ENCODE assay signal across 1 cellular context in the genomic region with DNA sequence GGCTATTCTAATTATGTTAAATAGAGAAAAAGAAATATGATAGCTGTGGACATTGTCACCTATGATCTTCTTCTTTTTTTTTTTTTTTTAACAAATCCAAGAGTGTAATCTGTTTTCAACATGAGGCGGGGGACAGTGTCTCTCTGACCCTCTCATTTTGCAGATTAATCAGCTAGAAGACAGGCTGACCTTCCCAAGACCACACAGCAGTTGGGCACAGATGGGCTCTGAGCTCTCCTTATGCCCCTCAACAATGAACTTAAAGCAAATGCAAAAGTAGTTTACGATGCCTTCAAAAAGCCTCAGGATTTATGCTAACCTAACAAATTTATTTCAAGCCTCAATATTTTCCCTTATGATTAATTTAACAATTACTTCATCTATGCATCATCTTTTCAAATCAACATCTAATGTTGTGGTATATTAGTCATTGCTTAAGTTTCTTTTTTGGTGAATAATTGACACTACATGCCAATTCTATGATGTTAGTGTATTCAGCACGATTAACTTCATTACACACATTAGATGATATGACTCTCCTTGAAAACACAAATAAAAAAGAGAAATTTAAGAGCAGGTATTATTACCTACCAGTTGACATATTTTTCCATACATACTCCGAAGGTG.
TF ChIP-seq lines count a peak whose summit lies in the region.

No MANE protein-coding gene starts in this region.

TF ChIP-seq in GM12878, 131 proteins besides CTCF, POLR2A, EP300 and RAD21:
- TF ChIP-seq SKIL (IDR thresholded peaks at IDR 0.05; ENCODE audit: low read depth, poor library complexity, severe bottlenecking) (no peak), FOXK2 (IDR thresholded peaks at IDR 0.05) (no peak), SUPT20H (IDR thresholded peaks at IDR 0.05; ENCODE audit: borderline replicate concordance, control insufficient read depth, low read depth, low read length) (no peak), RAD51 (IDR thresholded peaks at IDR 0.05) (no peak), ASH2L (IDR thresholded peaks at IDR 0.05; ENCODE audit: borderline replicate concordance, low read depth) (no peak), YY1 (IDR thresholded peaks at IDR 0.05; ENCODE audit: low read depth, low read length) (no peak), SRF (IDR thresholded peaks at IDR 0.05; ENCODE audit: low read depth in 2 of 2, low read length in 2 of 2) (no peak), SMAD1 (IDR thresholded peaks at IDR 0.05; ENCODE audit: low read depth, partially characterized antibody) (no peak), IKZF1 (conservative IDR thresholded peaks at IDR 0.05) (no peak), NRF1 (conservative IDR thresholded peaks at IDR 0.05; ENCODE audit: low read depth, low read length) (no peak), ZNF622 (IDR thresholded peaks at IDR 0.05) (no peak)
- TF ChIP-seq, protein P1, sequence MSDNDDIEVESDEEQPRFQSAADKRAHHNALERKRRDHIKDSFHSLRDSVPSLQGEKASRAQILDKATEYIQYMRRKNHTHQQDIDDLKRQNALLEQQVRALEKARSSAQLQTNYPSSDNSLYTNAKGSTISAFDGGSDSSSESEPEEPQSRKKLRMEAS (IDR thresholded peaks at IDR 0.05; ENCODE audit: low read depth, low read length) = no peak
- TF ChIP-seq, protein P2, sequence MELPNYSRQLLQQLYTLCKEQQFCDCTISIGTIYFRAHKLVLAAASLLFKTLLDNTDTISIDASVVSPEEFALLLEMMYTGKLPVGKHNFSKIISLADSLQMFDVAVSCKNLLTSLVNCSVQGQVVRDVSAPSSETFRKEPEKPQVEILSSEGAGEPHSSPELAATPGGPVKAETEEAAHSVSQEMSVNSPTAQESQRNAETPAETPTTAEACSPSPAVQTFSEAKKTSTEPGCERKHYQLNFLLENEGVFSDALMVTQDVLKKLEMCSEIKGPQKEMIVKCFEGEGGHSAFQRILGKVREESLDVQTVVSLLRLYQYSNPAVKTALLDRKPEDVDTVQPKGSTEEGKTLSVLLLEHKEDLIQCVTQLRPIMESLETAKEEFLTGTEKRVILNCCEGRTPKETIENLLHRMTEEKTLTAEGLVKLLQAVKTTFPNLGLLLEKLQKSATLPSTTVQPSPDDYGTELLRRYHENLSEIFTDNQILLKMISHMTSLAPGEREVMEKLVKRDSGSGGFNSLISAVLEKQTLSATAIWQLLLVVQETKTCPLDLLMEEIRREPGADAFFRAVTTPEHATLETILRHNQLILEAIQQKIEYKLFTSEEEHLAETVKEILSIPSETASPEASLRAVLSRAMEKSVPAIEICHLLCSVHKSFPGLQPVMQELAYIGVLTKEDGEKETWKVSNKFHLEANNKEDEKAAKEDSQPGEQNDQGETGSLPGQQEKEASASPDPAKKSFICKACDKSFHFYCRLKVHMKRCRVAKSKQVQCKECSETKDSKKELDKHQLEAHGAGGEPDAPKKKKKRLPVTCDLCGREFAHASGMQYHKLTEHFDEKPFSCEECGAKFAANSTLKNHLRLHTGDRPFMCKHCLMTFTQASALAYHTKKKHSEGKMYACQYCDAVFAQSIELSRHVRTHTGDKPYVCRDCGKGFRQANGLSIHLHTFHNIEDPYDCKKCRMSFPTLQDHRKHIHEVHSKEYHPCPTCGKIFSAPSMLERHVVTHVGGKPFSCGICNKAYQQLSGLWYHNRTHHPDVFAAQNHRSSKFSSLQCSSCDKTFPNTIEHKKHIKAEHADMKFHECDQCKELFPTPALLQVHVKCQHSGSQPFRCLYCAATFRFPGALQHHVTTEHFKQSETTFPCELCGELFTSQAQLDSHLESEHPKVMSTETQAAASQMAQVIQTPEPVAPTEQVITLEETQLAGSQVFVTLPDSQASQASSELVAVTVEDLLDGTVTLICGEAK (IDR thresholded peaks at IDR 0.05; ENCODE audit: borderline replicate concordance) = no peak
